In the genomic region with DNA sequence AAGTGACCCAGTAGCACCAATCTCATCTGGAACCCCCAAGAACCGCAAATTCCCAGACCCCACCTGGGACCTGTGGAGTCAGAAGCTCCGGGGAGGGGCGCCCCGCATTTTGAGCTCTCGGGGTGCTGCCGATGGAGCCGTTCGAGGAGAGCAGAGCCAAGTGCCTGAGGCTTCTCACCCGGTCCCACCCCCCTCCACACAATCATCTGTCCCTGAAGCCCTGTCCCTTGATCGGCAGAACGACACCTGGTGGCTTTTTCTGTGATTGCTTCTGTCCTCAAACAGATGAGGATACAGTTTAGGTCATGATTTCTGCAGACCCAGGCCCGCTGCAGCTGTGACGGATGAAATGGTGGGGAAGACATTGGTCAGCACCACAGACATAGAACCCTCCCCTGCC, we compare ENCODE assay signal across 1 cellular context.
TF ChIP-seq lines count a peak whose summit lies in the region.

No MANE protein-coding gene starts in this region.

TF ChIP-seq in GM12878, 131 proteins besides CTCF, POLR2A, EP300 and RAD21 (continued from another document):
- TF ChIP-seq, protein P1, sequence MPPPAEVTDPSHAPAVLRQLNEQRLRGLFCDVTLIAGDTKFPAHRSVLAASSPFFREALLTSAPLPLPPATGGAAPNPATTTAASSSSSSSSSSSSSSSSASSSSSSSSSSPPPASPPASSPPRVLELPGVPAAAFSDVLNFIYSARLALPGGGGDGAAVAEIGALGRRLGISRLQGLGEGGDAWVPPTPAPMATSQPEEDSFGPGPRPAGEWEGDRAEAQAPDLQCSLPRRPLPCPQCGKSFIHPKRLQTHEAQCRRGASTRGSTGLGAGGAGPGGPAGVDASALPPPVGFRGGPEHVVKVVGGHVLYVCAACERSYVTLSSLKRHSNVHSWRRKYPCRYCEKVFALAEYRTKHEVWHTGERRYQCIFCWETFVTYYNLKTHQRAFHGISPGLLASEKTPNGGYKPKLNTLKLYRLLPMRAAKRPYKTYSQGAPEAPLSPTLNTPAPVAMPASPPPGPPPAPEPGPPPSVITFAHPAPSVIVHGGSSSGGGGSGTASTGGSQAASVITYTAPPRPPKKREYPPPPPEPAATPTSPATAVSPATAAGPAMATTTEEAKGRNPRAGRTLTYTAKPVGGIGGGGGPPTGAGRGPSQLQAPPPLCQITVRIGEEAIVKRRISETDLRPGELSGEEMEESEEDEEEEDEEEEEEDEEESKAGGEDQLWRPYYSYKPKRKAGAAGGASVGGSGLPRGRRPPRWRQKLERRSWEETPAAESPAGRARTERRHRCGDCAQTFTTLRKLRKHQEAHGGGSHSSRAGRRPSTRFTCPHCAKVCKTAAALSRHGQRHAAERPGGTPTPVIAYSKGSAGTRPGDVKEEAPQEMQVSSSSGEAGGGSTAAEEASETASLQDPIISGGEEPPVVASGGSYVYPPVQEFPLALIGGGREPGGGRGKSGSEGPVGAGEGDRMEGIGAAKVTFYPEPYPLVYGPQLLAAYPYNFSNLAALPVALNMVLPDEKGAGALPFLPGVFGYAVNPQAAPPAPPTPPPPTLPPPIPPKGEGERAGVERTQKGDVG (CRISPR knock-in tag; IDR thresholded peaks at IDR 0.05), result no peak
- peak; percentile 33; the same call in 1 of the 2 replicates for TF ChIP-seq SMC3 (IDR thresholded peaks at IDR 0.05; ENCODE audit: borderline replicate concordance, low read length)
- no peak for TF ChIP-seq HDAC2 (IDR thresholded peaks at IDR 0.05)
